In genomic region chr10:15370212-15370740, GRCh38 we compare ENCODE assay signal across 8 cellular contexts. TPM values are rescaled to one million over a fixed set of nuclear protein-coding genes. Genes with fewer than 3 reads are reported as not detected.
DNase-seq lines count a peak whose midpoint lies in the region; ATAC-seq and TF ChIP-seq lines count a peak whose summit lies in the region.

No MANE protein-coding gene starts in this region.

- peak overlapping the region; percentile 49 for H4K8ac ChIP-seq in mesenchymal stem cell (ENCODE audit: low read length)

- TF ChIP-seq CTCF in GM23338 (conservative IDR thresholded peaks at IDR 0.05; ENCODE audit: low read depth in 2 of 2) (no peak), omental fat pad (IDR thresholded peaks at IDR 0.05) (no peak)

- H2AFZ ChIP-seq in GM23338 (peak overlapping the region; percentile 87), mesenchymal stem cell (ENCODE audit: low read depth, low read length) (no peak overlapping the region)

- peak overlapping the region; percentile 66 for H2BK5ac ChIP-seq in mesenchymal stem cell (ENCODE audit: low read depth, low read length, poor library complexity, severe bottlenecking)

- peaks cover 18% of the 10 kb centered on the region for H3K4me1 ChIP-seq in GM23338 (ENCODE audit: insufficient read depth)
- peaks cover 4% of the 10 kb centered on the region for H3K4me1 ChIP-seq in mesenchymal stem cell (ENCODE audit: control insufficient read depth, insufficient read depth, low read depth, low read length)

- H2BK15ac ChIP-seq in mesenchymal stem cell (ENCODE audit: low read depth, poor library complexity, severe bottlenecking) = peak overlapping the region; percentile 93

- no peaks in the 10 kb centered on the region; the same call in 1 of the 2 replicates for H3K9me2 ChIP-seq in GM23338 (ENCODE audit: insufficient read depth)

- no peaks in the 10 kb centered on the region for H3K9me3 Mint-ChIP-seq in GM23338

- H3K27ac ChIP-seq in GM23338 (ENCODE audit: low read depth) (no peak overlapping the region), mesenchymal stem cell (ENCODE audit: low read length, poor library complexity, severe bottlenecking) (peak overlapping the region; percentile 38), temporal lobe (ENCODE audit: low read depth, low read length) (peak overlapping the region; percentile 56)

- peaks cover 20% of the 10 kb centered on the region; the same call in 1 of the 2 replicates for H3K27me3 ChIP-seq in GM23338 (ENCODE audit: insufficient read depth)
- peaks cover 0 to 4% of the 10 kb centered on the region in 2 experiments for H3K27me3 ChIP-seq in mesenchymal stem cell (ENCODE audit: control insufficient read depth in 1 of 2, insufficient read depth in 1 of 2, low read length in 2 of 2)

- peak overlapping the region; percentile 72; the same call in 1 of the 2 replicates for H3K27ac Mint-ChIP-seq in GM23338

- peak overlapping the region; percentile 73 for H3K4me3 ChIP-seq in GM23338
- H3K4me3 ChIP-seq in mesenchymal stem cell (ENCODE audit: insufficient read depth in 1 of 2, low read depth in 1 of 2, low read length in 2 of 2) = peak overlapping the region; percentile 82 to 94

- under 1% methylated on average over 19 of the region's 45 CpGs for WGBS in mesenchymal stem cell

- H3K18ac ChIP-seq in mesenchymal stem cell (ENCODE audit: low read depth in 1 of 2, low read length in 2 of 2) = peak overlapping the region; percentile 91 to 97

- peak overlapping the region; percentile 87 for H3K9ac ChIP-seq in mesenchymal stem cell (ENCODE audit: low read length)

- H2AK5ac ChIP-seq in mesenchymal stem cell (ENCODE audit: low read length, severe bottlenecking) = no peak overlapping the region

- no peak overlapping the region for H4K91ac ChIP-seq in mesenchymal stem cell (ENCODE audit: low read length)

- peaks cover 4% of the 10 kb centered on the region; the same call in 1 of the 2 replicates for H4K20me1 ChIP-seq in GM23338 (replicated peaks; ENCODE audit: insufficient read depth)

- H3K36me3 ChIP-seq in GM23338 (ENCODE audit: insufficient read depth) = no peaks in the 10 kb centered on the region; the same call in 1 of the 2 replicates
- H3K36me3 ChIP-seq in mesenchymal stem cell (ENCODE audit: control insufficient read depth in 1 of 2, insufficient read depth in 2 of 2, low read depth in 1 of 2, low read length in 2 of 2) = no peaks in the 10 kb centered on the region

- peak overlapping the region; percentile 85 for H2BK120ac ChIP-seq in mesenchymal stem cell (ENCODE audit: low read depth, low read length)

- ATAC-seq in GM23338 (peak; percentile 40), GM18520 (IDR thresholded peaks at IDR 0.05; ENCODE audit: unreplicated experiment) (no peak), omental fat pad (ENCODE audit: low FRiP score) (no peak)

- DNase-seq in AG08395 (ENCODE audit: low spot score) (peak; percentile 44), GM23338 (ENCODE audit: low spot score) (peak; percentile 27), T-helper 9 cell (peak; percentile 20), dermis blood vessel endothelial cell (peak; percentile 36), mesenchymal stem cell (peak; percentile 53), omental fat pad (ENCODE audit: low spot score) (no peak)

- H3K23ac ChIP-seq in mesenchymal stem cell (ENCODE audit: low read length in 2 of 2) = peak overlapping the region; percentile 52 to 79

- no peaks in the 10 kb centered on the region for H3K9me3 ChIP-seq in mesenchymal stem cell (ENCODE audit: control insufficient read depth, low read length)

- peaks cover 16% of the 10 kb centered on the region for H3K27me3 Mint-ChIP-seq in GM23338 (ENCODE audit: insufficient read depth, low read depth, poor library complexity)

- peaks cover 29% of the 10 kb centered on the region for H3K4me1 Mint-ChIP-seq in GM23338

- H2BK12ac ChIP-seq in mesenchymal stem cell (ENCODE audit: low read length in 2 of 2) = no peak overlapping the region

- H3K4ac ChIP-seq in mesenchymal stem cell (ENCODE audit: low read depth in 1 of 2, low read length in 2 of 2) = peak overlapping the region in 1 of 2 experiments; percentile 87

- H3K4me2 ChIP-seq in GM23338 (peak overlapping the region; percentile 91), mesenchymal stem cell (ENCODE audit: low read length, poor library complexity, severe bottlenecking) (peak overlapping the region; percentile 88)

- H3K79me2 ChIP-seq in GM23338 (replicated peaks; ENCODE audit: insufficient read depth) = peaks cover 42% of the 10 kb centered on the region

- H3K14ac ChIP-seq in mesenchymal stem cell (ENCODE audit: low read length in 2 of 2) = peak overlapping the region in 1 of 2 experiments; percentile 70

- peaks cover 5% of the 10 kb centered on the region; the same call in 1 of the 2 replicates for H3F3A ChIP-seq in GM23338 (replicated peaks; ENCODE audit: low read depth)

- no peaks in the 10 kb centered on the region; the same call in 2 of the 3 replicates for H3K36me3 Mint-ChIP-seq in GM23338 (ENCODE audit: low read depth)

- peaks cover 9% of the 10 kb centered on the region for H3K79me1 ChIP-seq in mesenchymal stem cell (replicated peaks; ENCODE audit: low read length, poor library complexity, severe bottlenecking)

- peak overlapping the region; percentile 88 for H3K4me3 Mint-ChIP-seq in GM23338

TF ChIP-seq in GM23338, 12 proteins besides CTCF, POLR2A, EP300 and RAD21:
- TF ChIP-seq ZNF114 (CRISPR knock-in tag; IDR thresholded peaks at IDR 0.05) = no peak

RNA-seq across cellular contexts. Expression of gene FAM171A1, which starts 0.8 kb away (rescaled TPM):
- 26.1 and 32.2 TPM in 2 replicates for total RNA-seq in GM23338 (2014; rRNA removed; shearing (Covaris generic))
- 11.3 and 11.8 TPM in 2 replicates for polyA plus RNA-seq in GM23338 (2016; fragmentation: Nextera tagmentation; extraction: Ambion mirVana)
- total RNA-seq in dermis blood vessel endothelial cell = 40.0 and 55.9 TPM in 2 replicates
- 23.1 TPM for polyA plus RNA-seq in mesenchymal stem cell (2013, experiment 1 of 2)
- 23.1 TPM for polyA plus RNA-seq in mesenchymal stem cell (2013, experiment 2 of 2)
- 30.7 TPM for total RNA-seq in temporal lobe
- total RNA-seq in omental fat pad = 10 to 100 TPM in 3 of 4 donors, 1 to 10 TPM in 1; 7.0 to 17.4 (median 15.2) TPM
